Comparison of ENCODE assay signal across 8 cellular contexts in genomic region chr1:11858968-11859871, GRCh38. TPM values are rescaled to one million over a fixed set of nuclear protein-coding genes. Genes with fewer than 3 reads are reported as not detected.
A peak's percentile ranks its signal among the peaks of the same experiment; 100 is the strongest.
DNase-seq lines count a peak whose midpoint lies in the region; ATAC-seq and TF ChIP-seq lines count a peak whose summit lies in the region.

No MANE protein-coding gene starts in this region.

- no peaks in the 10 kb centered on the region for H4K20me1 ChIP-seq in GM23248 (ENCODE audit: insufficient read depth)

- no peak overlapping the region for H3K9ac ChIP-seq in GM23248

- H3K4me1 ChIP-seq in GM23248 (ENCODE audit: insufficient read depth), result no peaks in the 10 kb centered on the region
- H3K4me1 ChIP-seq in right atrium auricular region, result peaks cover 0 to 8% of the 10 kb centered on the region in 2 donors

- DNase-seq in GM23248 (peak; percentile 63), RWPE1 (ENCODE audit: low spot score) (peak; percentile 73), activated gamma-delta T cell (lab: John Stamatoyannopoulos, UW) (peak; percentile 31), right atrium auricular region (ENCODE audit: low spot score) (no peak), DMS114 treated with DMSO at 0.1 percent for 48 hours (lab: John Stamatoyannopoulos, UW; ENCODE audit: unreplicated experiment) (no peak), middle frontal gyrus (ENCODE audit: extremely low spot score, low spot score) (no peak)
- DNase-seq in stimulated activated CD4-positive, alpha-beta T cell treated with anti-CD3 and anti-CD28 coated beads, Interleukin-12 subunit alpha, Interleukin-12 subunit beta, amount 100 ng/mL, for 48 hours (ENCODE audit: low read depth in 2 of 3, low spot score in 1 of 3), result peak; percentile 40 to 51 (median 46)

- no peaks in the 10 kb centered on the region for H3K9me2 ChIP-seq in GM23248 (ENCODE audit: insufficient read depth)

- H3K79me2 ChIP-seq in GM23248 (ENCODE audit: insufficient read depth), result no peaks in the 10 kb centered on the region

- CTCF ChIA-PET in RWPE1 (lab: Yijun Ruan, JAX), result interaction anchor here (0.6 kb wide), 1 partner anchor 108 kb away, joined by 6 read pairs; no protein-coding TSS in a partner anchor

- ATAC-seq in HG02852 (IDR thresholded peaks at IDR 0.05; ENCODE audit: unreplicated experiment), result no peak

- H3F3A ChIP-seq in GM23248 (ENCODE audit: insufficient read depth), result no peaks in the 10 kb centered on the region

- H3K4me2 ChIP-seq in GM23248 (ENCODE audit: unreplicated experiment), result no peak overlapping the region

- in situ Hi-C loops in GM23248 (cut with MboI), result no loop called here

- no peak overlapping the region for H3K4me3 ChIP-seq in GM23248
- H3K4me3 ChIP-seq in right atrium auricular region, result peak overlapping the region; percentile 38 to 45

- 2 to 4% methylated on average over 28 to 45 of the region's 53 CpGs for WGBS in GM23248 (ENCODE audit: low coverage in 1 of 2, low lambda C conversion rate in 2 of 2, missing lambda C conversion rate in 2 of 2), 2 experiments

- no peaks in the 10 kb centered on the region for H3K36me3 ChIP-seq in GM23248 (ENCODE audit: low read depth)
- H3K36me3 ChIP-seq in right atrium auricular region, result peaks cover 19% of the 10 kb centered on the region

- H3K27ac ChIP-seq in GM23248 (no peak overlapping the region), RWPE1 (no peak overlapping the region), right atrium auricular region (peak overlapping the region; percentile 72 to 94)

- H3K9me3 ChIP-seq in GM23248 (ENCODE audit: low read depth), result no peaks in the 10 kb centered on the region
- no peaks in the 10 kb centered on the region for H3K9me3 ChIP-seq in right atrium auricular region

- H2AFZ ChIP-seq in GM23248, result no peak overlapping the region

- POLR2A ChIA-PET in RWPE1 (lab: Yijun Ruan, JAX; ENCODE audit: low non-redundant PET), result no interaction called here

- TF ChIP-seq CTCF in RWPE1 (conservative IDR thresholded peaks at IDR 0.05; ENCODE audit: low read depth), result peak; percentile 28; the same call in 1 of the 2 replicates
- no peak for TF ChIP-seq CTCF in right atrium auricular region (IDR thresholded peaks at IDR 0.05)

- peaks cover 52% of the 10 kb centered on the region for H3K27me3 ChIP-seq in GM23248 (replicated peaks; ENCODE audit: insufficient read depth)
- peaks cover 0 to 4% of the 10 kb centered on the region in 2 donors for H3K27me3 ChIP-seq in right atrium auricular region

RNA-seq across cellular contexts. Expression of gene NPPB, which starts 0.5 kb away (rescaled TPM):
- total RNA-seq in GM23248 (2014; rRNA removed; shearing (Covaris generic)), result not detected in 2 replicates
- not detected in 2 replicates for polyA plus RNA-seq in GM23248 (2016; fragmentation: Nextera tagmentation; extraction: Ambion mirVana)
- over 10,000 TPM in 1 of 2 donors, 1,000 to 10,000 TPM in 1; 1,081 to 10,488 TPM for total RNA-seq in right atrium auricular region

RNA-seq across cellular contexts. Expression of gene NPPA, which starts 11.6 kb away (rescaled TPM):
- not detected in 2 replicates for total RNA-seq in GM23248 (2014; rRNA removed; shearing (Covaris generic))
- polyA plus RNA-seq in GM23248 (2016; fragmentation: Nextera tagmentation; extraction: Ambion mirVana), result not detected in 2 replicates
- over 10,000 TPM; 98,870 to 132,613 TPM for total RNA-seq in right atrium auricular region

RNA-seq across cellular contexts. Expression of gene CLCN6, which starts 53.2 kb away (rescaled TPM):
- total RNA-seq in GM23248 (2014; rRNA removed; shearing (Covaris generic)), result 4.3 and 5.4 TPM in 2 replicates
- polyA plus RNA-seq in GM23248 (2016; fragmentation: Nextera tagmentation; extraction: Ambion mirVana), result 4.4 and 4.9 TPM in 2 replicates
- 10 to 100 TPM; 14.8 to 15.2 TPM for total RNA-seq in right atrium auricular region

RNA-seq across cellular contexts. Expression of gene MTHFR, which starts 53.5 kb away (rescaled TPM):
- 6.6 and 16.1 TPM in 2 replicates for total RNA-seq in GM23248 (2014; rRNA removed; shearing (Covaris generic))
- polyA plus RNA-seq in GM23248 (2016; fragmentation: Nextera tagmentation; extraction: Ambion mirVana), result 5.1 and 6.5 TPM in 2 replicates
- 10 to 100 TPM; 38.5 to 53.9 TPM for total RNA-seq in right atrium auricular region

Comparison
In these comparisons a context has a peak if more than half of its experiments do, and no peak if none do; other contexts are left out.
1. DNase-seq: peak in GM23248 (single experiment), RWPE1 (single experiment), activated gamma-delta T cell (single experiment) and stimulated activated CD4-positive, alpha-beta T cell treated with anti-CD3 and anti-CD28 coated beads, Interleukin-12 subunit alpha, Interleukin-12 subunit beta, amount 100 ng/mL, for 48 hours (3 of 3); none in right atrium auricular region (single experiment), DMS114 treated with DMSO at 0.1 percent for 48 hours (single experiment) and middle frontal gyrus (single experiment).
2. H3K27ac ChIP-seq: peak in right atrium auricular region (2 of 2); none in GM23248 (single experiment) and RWPE1 (single experiment).
3. RNA of gene NPPB, which starts 0.5 kb away (total RNA-seq): 1,081 to 10,488 TPM in right atrium auricular region; not detected in GM23248; every median in the first group is over 1,000 times any median in the second.
4. RNA of gene NPPA, which starts 11.6 kb away (total RNA-seq): 98,870 to 132,613 TPM in right atrium auricular region; not detected in GM23248; every median in the first group is over 1,000 times any median in the second.